Comparison of ENCODE assay signal across 20 cellular contexts in genomic region chr1:56045477-56045876, GRCh38.
"Had no signal": no experiment of that assay in that cellular context is flagged by ENCODE, and none has a peak within 500 bp of the region (broad histone marks: within the 10 kb centered on the region; RNA-seq: fewer than 3 reads in every experiment).

No MANE protein-coding gene starts in this region.

- H3K4me1 Mint-ChIP-seq: activated naive CD8-positive, alpha-beta T cell treated with anti-CD3 and anti-CD28 coated beads, Interleukin-2, amount 50 U/mL, for 24 hours; nephron had no signal

- H3K4me1 ChIP-seq: right atrium auricular region had no signal

- H3K27ac Mint-ChIP-seq: activated naive CD4-positive, alpha-beta T cell treated with anti-CD3 and anti-CD28 coated beads for 36 hours; activated naive CD8-positive, alpha-beta T cell treated with anti-CD3 and anti-CD28 coated beads, Interleukin-2, amount 50 U/mL, for 24 hours; activated T-helper 2 cell treated with anti-CD3 and anti-CD28 coated beads, Interferon-gamma antibody, Interleukin-2, Interleukin-4, amounts not matched to agents 10 μg/mL and 5 μg/mL and 100 μg/mL, durations not matched to agents 14 hours and 24 hours and 36 hours; dendritic cell treated with granulocyte-macrophage colony-stimulating factor and Interleukin-4, amounts not matched to agents 40 ng/mL and 50 ng/mL, for 4 days; nephron; type B pancreatic cell had no signal

- H3K4me3 Mint-ChIP-seq: activated naive CD4-positive, alpha-beta T cell treated with anti-CD3 and anti-CD28 coated beads for 36 hours; activated naive CD8-positive, alpha-beta T cell treated with anti-CD3 and anti-CD28 coated beads, Interleukin-2, amount 50 U/mL, for 24 hours; dendritic cell treated with granulocyte-macrophage colony-stimulating factor and Interleukin-4, amounts not matched to agents 40 ng/mL and 50 ng/mL, for 4 days; nephron; type B pancreatic cell had no signal

- H3K36me3 ChIP-seq: right atrium auricular region had no signal

- H3K27ac ChIP-seq: right atrium auricular region, VCaP had no signal

- H3K27me3 ChIP-seq: right atrium auricular region had no signal

- H3K36me3 Mint-ChIP-seq: type B pancreatic cell had no signal

- H3K4me3 ChIP-seq: right atrium auricular region had no signal

- DNase-seq: activated CD4-positive, alpha-beta T cell treated with anti-CD3 and anti-CD28 coated beads for 1 hour; activated CD4-positive, alpha-beta T cell treated with anti-CD3 and anti-CD28 coated beads, Interleukin-2, amount 50 U/mL, for 4 hours; activated naive CD4-positive, alpha-beta T cell treated with anti-CD3 and anti-CD28 coated beads for 36 hours; activated naive CD8-positive, alpha-beta T cell treated with anti-CD3 and anti-CD28 coated beads, Interleukin-2, amount 50 U/mL, for 24 hours; aorta; effector memory CD4-positive, alpha-beta T cell; foreskin melanocyte; head of caudate nucleus; kidney glomerular epithelial cell; mesendoderm; nucleus accumbens; stimulated activated CD4-positive, alpha-beta T cell treated with anti-CD3 and anti-CD28 coated beads, Interleukin-2, amount 100 ng/mL, for 48 hours; stimulated activated naive CD4-positive, alpha-beta T cell; substantia nigra had no signal

- H3K27me3 Mint-ChIP-seq: activated naive CD8-positive, alpha-beta T cell treated with anti-CD3 and anti-CD28 coated beads, Interleukin-2, amount 50 U/mL, for 24 hours had no signal

- H3K9me3 Mint-ChIP-seq: activated naive CD4-positive, alpha-beta T cell treated with anti-CD3 and anti-CD28 coated beads for 36 hours; activated naive CD8-positive, alpha-beta T cell treated with anti-CD3 and anti-CD28 coated beads, Interleukin-2, amount 50 U/mL, for 24 hours; activated T-helper 2 cell treated with anti-CD3 and anti-CD28 coated beads, Interferon-gamma antibody, Interleukin-2, Interleukin-4, amounts not matched to agents 10 μg/mL and 5 μg/mL and 100 μg/mL, durations not matched to agents 14 hours and 24 hours and 36 hours; dendritic cell treated with granulocyte-macrophage colony-stimulating factor and Interleukin-4, amounts not matched to agents 40 ng/mL and 50 ng/mL, for 4 days; nephron; type B pancreatic cell had no signal

- ATAC-seq: activated naive CD8-positive, alpha-beta T cell treated with anti-CD3 and anti-CD28 coated beads, Interleukin-2, amount 50 U/mL, for 24 hours had no signal
